1 cellular context compared by ENCODE assay signal in the genomic region with DNA sequence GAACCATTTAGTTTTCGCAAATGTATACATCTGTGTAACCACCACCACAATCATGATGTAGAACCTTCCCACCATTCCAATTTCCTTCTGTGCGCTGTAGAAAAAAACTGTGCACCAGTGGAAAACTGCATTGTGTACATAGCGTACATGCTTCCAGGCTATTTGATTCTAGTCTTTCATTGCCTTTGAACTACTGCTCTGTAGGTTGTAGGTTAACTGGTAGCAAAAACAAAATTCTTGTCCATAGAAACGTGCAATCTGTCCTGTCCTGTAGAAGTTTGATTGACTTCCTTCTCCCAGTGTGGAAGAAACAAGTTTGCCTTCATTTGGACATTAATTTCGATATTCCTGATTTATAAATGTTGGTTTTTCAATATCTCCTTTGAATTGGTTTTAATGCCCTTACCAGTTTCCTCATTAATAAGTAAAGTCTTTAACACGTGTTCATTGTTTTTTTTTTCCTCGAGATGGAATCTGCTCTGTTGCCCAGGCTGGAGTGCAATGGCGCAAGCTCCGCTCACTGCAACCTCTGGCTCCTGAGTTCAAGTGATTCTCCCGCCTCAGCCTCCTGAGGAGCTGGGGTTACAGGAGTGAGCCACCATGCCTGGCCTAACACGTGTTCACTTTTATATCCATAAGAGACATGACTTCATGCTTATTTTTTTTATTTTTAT.
TF ChIP-seq lines count a peak whose summit lies in the region.

No MANE protein-coding gene starts in this region.

TF ChIP-seq in HepG2, 621 proteins besides CTCF, POLR2A, EP300 and RAD21 (continued from another document and continues in another):
- TF ChIP-seq, protein P1, sequence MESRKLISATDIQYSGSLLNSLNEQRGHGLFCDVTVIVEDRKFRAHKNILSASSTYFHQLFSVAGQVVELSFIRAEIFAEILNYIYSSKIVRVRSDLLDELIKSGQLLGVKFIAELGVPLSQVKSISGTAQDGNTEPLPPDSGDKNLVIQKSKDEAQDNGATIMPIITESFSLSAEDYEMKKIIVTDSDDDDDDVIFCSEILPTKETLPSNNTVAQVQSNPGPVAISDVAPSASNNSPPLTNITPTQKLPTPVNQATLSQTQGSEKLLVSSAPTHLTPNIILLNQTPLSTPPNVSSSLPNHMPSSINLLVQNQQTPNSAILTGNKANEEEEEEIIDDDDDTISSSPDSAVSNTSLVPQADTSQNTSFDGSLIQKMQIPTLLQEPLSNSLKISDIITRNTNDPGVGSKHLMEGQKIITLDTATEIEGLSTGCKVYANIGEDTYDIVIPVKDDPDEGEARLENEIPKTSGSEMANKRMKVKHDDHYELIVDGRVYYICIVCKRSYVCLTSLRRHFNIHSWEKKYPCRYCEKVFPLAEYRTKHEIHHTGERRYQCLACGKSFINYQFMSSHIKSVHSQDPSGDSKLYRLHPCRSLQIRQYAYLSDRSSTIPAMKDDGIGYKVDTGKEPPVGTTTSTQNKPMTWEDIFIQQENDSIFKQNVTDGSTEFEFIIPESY (CRISPR knock-in tag; IDR thresholded peaks at IDR 0.05) = peak; percentile 95
- TF ChIP-seq RXRA (CRISPR knock-in tag; IDR thresholded peaks at IDR 0.05) = peak; percentile 19; the same call in 1 of the 2 replicates
- no peak for TF ChIP-seq YEATS2 (CRISPR knock-in tag; IDR thresholded peaks at IDR 0.05; ENCODE audit: borderline replicate concordance)
- TF ChIP-seq ZNF292 (CRISPR knock-in tag; IDR thresholded peaks at IDR 0.05; ENCODE audit: borderline replicate concordance, low read depth) = peak; percentile 33; the same call in 1 of the 2 replicates
- TF ChIP-seq ZNF678 (CRISPR knock-in tag; IDR thresholded peaks at IDR 0.05) = no peak
- TF ChIP-seq, protein P2, sequence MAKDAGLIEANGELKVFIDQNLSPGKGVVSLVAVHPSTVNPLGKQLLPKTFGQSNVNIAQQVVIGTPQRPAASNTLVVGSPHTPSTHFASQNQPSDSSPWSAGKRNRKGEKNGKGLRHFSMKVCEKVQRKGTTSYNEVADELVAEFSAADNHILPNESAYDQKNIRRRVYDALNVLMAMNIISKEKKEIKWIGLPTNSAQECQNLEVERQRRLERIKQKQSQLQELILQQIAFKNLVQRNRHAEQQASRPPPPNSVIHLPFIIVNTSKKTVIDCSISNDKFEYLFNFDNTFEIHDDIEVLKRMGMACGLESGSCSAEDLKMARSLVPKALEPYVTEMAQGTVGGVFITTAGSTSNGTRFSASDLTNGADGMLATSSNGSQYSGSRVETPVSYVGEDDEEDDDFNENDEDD (CRISPR knock-in tag; IDR thresholded peaks at IDR 0.05; ENCODE audit: borderline replicate concordance) = no peak
- TF ChIP-seq ZSCAN21 (CRISPR knock-in tag; IDR thresholded peaks at IDR 0.05; ENCODE audit: borderline replicate concordance) = no peak
- no peak for TF ChIP-seq ZNF709 (CRISPR knock-in tag; IDR thresholded peaks at IDR 0.05)
- 0 out of 2 replicates have a peak, but pooled peaks have one; percentile 20 for TF ChIP-seq ATF1 (CRISPR knock-in tag; IDR thresholded peaks at IDR 0.05)
- TF ChIP-seq ZEB1 (IDR thresholded peaks at IDR 0.05; ENCODE audit: insufficient replicate concordance, low read depth) = no peak
- TF ChIP-seq KLF16 (CRISPR knock-in tag; IDR thresholded peaks at IDR 0.05) = 0 out of 4 replicates have a peak, but pooled peaks of 1 of the 2 experiments have one; percentile 14
- no peak for TF ChIP-seq ZNF562 (CRISPR knock-in tag; IDR thresholded peaks at IDR 0.05; ENCODE audit: borderline replicate concordance)
- no peak for TF ChIP-seq ZFP36 (IDR thresholded peaks at IDR 0.05; ENCODE audit: borderline replicate concordance, low read depth, low read length, partially characterized antibody)
- TF ChIP-seq NFIC (IDR thresholded peaks at IDR 0.05; ENCODE audit: low read length) = peak; percentile 66; the same call in 1 of the 2 replicates
- TF ChIP-seq ZNF775 (CRISPR knock-in tag; IDR thresholded peaks at IDR 0.05; ENCODE audit: borderline replicate concordance) = no peak
- TF ChIP-seq NFIB (CRISPR knock-in tag; IDR thresholded peaks at IDR 0.05; ENCODE audit: borderline replicate concordance) = no peak
- TF ChIP-seq ZNF749 (CRISPR knock-in tag; IDR thresholded peaks at IDR 0.05; ENCODE audit: borderline replicate concordance) = no peak
- TF ChIP-seq, protein P3, sequence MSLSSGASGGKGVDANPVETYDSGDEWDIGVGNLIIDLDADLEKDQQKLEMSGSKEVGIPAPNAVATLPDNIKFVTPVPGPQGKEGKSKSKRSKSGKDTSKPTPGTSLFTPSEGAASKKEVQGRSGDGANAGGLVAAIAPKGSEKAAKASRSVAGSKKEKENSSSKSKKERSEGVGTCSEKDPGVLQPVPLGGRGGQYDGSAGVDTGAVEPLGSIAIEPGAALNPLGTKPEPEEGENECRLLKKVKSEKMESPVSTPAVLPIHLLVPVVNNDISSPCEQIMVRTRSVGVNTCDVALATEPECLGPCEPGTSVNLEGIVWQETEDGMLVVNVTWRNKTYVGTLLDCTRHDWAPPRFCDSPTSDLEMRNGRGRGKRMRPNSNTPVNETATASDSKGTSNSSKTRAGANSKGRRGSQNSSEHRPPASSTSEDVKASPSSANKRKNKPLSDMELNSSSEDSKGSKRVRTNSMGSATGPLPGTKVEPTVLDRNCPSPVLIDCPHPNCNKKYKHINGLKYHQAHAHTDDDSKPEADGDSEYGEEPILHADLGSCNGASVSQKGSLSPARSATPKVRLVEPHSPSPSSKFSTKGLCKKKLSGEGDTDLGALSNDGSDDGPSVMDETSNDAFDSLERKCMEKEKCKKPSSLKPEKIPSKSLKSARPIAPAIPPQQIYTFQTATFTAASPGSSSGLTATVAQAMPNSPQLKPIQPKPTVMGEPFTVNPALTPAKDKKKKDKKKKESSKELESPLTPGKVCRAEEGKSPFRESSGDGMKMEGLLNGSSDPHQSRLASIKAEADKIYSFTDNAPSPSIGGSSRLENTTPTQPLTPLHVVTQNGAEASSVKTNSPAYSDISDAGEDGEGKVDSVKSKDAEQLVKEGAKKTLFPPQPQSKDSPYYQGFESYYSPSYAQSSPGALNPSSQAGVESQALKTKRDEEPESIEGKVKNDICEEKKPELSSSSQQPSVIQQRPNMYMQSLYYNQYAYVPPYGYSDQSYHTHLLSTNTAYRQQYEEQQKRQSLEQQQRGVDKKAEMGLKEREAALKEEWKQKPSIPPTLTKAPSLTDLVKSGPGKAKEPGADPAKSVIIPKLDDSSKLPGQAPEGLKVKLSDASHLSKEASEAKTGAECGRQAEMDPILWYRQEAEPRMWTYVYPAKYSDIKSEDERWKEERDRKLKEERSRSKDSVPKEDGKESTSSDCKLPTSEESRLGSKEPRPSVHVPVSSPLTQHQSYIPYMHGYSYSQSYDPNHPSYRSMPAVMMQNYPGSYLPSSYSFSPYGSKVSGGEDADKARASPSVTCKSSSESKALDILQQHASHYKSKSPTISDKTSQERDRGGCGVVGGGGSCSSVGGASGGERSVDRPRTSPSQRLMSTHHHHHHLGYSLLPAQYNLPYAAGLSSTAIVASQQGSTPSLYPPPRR (CRISPR knock-in tag; IDR thresholded peaks at IDR 0.05; ENCODE audit: borderline replicate concordance) = peak; percentile 60; the same call in 1 of the 2 replicates
- TF ChIP-seq, protein P4, sequence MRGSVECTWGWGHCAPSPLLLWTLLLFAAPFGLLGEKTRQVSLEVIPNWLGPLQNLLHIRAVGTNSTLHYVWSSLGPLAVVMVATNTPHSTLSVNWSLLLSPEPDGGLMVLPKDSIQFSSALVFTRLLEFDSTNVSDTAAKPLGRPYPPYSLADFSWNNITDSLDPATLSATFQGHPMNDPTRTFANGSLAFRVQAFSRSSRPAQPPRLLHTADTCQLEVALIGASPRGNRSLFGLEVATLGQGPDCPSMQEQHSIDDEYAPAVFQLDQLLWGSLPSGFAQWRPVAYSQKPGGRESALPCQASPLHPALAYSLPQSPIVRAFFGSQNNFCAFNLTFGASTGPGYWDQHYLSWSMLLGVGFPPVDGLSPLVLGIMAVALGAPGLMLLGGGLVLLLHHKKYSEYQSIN (CRISPR knock-in tag; IDR thresholded peaks at IDR 0.05; ENCODE audit: borderline replicate concordance) = no peak
- TF ChIP-seq, protein P5, sequence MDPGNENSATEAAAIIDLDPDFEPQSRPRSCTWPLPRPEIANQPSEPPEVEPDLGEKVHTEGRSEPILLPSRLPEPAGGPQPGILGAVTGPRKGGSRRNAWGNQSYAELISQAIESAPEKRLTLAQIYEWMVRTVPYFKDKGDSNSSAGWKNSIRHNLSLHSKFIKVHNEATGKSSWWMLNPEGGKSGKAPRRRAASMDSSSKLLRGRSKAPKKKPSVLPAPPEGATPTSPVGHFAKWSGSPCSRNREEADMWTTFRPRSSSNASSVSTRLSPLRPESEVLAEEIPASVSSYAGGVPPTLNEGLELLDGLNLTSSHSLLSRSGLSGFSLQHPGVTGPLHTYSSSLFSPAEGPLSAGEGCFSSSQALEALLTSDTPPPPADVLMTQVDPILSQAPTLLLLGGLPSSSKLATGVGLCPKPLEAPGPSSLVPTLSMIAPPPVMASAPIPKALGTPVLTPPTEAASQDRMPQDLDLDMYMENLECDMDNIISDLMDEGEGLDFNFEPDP (CRISPR knock-in tag; conservative IDR thresholded peaks at IDR 0.05) = no peak
- TF ChIP-seq ZNF772 (CRISPR knock-in tag; IDR thresholded peaks at IDR 0.05) = no peak
- TF ChIP-seq, protein P6, sequence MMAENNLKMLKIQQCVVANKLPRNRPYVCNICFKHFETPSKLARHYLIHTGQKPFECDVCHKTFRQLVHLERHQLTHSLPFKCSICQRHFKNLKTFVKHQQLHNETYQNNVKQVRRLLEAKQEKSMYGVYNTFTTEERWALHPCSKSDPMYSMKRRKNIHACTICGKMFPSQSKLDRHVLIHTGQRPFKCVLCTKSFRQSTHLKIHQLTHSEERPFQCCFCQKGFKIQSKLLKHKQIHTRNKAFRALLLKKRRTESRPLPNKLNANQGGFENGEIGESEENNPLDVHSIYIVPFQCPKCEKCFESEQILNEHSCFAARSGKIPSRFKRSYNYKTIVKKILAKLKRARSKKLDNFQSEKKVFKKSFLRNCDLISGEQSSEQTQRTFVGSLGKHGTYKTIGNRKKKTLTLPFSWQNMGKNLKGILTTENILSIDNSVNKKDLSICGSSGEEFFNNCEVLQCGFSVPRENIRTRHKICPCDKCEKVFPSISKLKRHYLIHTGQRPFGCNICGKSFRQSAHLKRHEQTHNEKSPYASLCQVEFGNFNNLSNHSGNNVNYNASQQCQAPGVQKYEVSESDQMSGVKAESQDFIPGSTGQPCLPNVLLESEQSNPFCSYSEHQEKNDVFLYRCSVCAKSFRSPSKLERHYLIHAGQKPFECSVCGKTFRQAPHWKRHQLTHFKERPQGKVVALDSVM (CRISPR knock-in tag; IDR thresholded peaks at IDR 0.05) = peak; percentile 89
- no peak for TF ChIP-seq PLRG1 (conservative IDR thresholded peaks at IDR 0.05)
- TF ChIP-seq ERF (CRISPR knock-in tag; IDR thresholded peaks at IDR 0.05) = peak; percentile 68
- TF ChIP-seq, protein P7, sequence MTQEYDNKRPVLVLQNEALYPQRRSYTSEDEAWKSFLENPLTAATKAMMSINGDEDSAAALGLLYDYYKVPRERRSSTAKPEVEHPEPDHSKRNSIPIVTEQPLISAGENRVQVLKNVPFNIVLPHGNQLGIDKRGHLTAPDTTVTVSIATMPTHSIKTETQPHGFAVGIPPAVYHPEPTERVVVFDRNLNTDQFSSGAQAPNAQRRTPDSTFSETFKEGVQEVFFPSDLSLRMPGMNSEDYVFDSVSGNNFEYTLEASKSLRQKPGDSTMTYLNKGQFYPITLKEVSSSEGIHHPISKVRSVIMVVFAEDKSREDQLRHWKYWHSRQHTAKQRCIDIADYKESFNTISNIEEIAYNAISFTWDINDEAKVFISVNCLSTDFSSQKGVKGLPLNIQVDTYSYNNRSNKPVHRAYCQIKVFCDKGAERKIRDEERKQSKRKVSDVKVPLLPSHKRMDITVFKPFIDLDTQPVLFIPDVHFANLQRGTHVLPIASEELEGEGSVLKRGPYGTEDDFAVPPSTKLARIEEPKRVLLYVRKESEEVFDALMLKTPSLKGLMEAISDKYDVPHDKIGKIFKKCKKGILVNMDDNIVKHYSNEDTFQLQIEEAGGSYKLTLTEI (CRISPR knock-in tag; conservative IDR thresholded peaks at IDR 0.05) = no peak
- TF ChIP-seq, protein P8, sequence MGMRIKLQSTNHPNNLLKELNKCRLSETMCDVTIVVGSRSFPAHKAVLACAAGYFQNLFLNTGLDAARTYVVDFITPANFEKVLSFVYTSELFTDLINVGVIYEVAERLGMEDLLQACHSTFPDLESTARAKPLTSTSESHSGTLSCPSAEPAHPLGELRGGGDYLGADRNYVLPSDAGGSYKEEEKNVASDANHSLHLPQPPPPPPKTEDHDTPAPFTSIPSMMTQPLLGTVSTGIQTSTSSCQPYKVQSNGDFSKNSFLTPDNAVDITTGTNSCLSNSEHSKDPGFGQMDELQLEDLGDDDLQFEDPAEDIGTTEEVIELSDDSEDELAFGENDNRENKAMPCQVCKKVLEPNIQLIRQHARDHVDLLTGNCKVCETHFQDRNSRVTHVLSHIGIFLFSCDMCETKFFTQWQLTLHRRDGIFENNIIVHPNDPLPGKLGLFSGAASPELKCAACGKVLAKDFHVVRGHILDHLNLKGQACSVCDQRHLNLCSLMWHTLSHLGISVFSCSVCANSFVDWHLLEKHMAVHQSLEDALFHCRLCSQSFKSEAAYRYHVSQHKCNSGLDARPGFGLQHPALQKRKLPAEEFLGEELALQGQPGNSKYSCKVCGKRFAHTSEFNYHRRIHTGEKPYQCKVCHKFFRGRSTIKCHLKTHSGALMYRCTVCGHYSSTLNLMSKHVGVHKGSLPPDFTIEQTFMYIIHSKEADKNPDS (CRISPR knock-in tag; IDR thresholded peaks at IDR 0.05) = no peak
- no peak for TF ChIP-seq CREB1 (IDR thresholded peaks at IDR 0.05)
- no peak for TF ChIP-seq CREB1 (CRISPR knock-in tag; IDR thresholded peaks at IDR 0.05)
- peak; percentile 61; the same call in 1 of the 2 replicates for TF ChIP-seq SIX1 (CRISPR knock-in tag; IDR thresholded peaks at IDR 0.05; ENCODE audit: borderline replicate concordance)
- TF ChIP-seq, protein P9, sequence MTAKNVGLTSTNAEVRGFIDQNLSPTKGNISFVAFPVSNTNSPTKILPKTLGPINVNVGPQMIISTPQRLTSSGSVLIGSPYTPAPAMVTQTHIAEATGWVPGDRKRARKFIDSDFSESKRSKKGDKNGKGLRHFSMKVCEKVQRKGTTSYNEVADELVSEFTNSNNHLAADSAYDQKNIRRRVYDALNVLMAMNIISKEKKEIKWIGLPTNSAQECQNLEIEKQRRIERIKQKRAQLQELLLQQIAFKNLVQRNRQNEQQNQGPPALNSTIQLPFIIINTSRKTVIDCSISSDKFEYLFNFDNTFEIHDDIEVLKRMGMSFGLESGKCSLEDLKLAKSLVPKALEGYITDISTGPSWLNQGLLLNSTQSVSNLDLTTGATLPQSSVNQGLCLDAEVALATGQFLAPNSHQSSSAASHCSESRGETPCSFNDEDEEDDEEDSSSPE (CRISPR knock-in tag; IDR thresholded peaks at IDR 0.05) = no peak
- TF ChIP-seq ZNF720 (CRISPR knock-in tag; IDR thresholded peaks at IDR 0.05) = no peak
- TF ChIP-seq, protein P10, sequence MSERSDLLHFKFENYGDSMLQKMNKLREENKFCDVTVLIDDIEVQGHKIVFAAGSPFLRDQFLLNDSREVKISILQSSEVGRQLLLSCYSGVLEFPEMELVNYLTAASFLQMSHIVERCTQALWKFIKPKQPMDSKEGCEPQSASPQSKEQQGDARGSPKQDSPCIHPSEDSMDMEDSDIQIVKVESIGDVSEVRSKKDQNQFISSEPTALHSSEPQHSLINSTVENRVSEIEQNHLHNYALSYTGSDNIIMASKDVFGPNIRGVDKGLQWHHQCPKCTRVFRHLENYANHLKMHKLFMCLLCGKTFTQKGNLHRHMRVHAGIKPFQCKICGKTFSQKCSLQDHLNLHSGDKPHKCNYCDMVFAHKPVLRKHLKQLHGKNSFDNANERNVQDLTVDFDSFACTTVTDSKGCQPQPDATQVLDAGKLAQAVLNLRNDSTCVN (CRISPR knock-in tag; IDR thresholded peaks at IDR 0.05; ENCODE audit: borderline replicate concordance) = no peak
- TF ChIP-seq SOX13 (IDR thresholded peaks at IDR 0.05) = no peak
- TF ChIP-seq SOX13 (CRISPR knock-in tag; conservative IDR thresholded peaks at IDR 0.05 in 1 of 2, IDR thresholded peaks at IDR 0.05 in 1 of 2) = peak in 1 of 2 experiments; percentile 69; a peak in 1 of 4 replicates
- TF ChIP-seq FOXA1 (IDR thresholded peaks at IDR 0.05) = peak; percentile 68; the same call in 1 of the 2 replicates
- peak; percentile 89 for TF ChIP-seq FOXA1 (CRISPR knock-in tag; IDR thresholded peaks at IDR 0.05)
- peak; percentile 89 for TF ChIP-seq ZNF121 (CRISPR knock-in tag; IDR thresholded peaks at IDR 0.05)
- peak; percentile 63; the same call in 1 of the 2 replicates for TF ChIP-seq PHF21A (CRISPR knock-in tag; IDR thresholded peaks at IDR 0.05)
